ENCODE assay signal across 24 cellular contexts in the genomic region with DNA sequence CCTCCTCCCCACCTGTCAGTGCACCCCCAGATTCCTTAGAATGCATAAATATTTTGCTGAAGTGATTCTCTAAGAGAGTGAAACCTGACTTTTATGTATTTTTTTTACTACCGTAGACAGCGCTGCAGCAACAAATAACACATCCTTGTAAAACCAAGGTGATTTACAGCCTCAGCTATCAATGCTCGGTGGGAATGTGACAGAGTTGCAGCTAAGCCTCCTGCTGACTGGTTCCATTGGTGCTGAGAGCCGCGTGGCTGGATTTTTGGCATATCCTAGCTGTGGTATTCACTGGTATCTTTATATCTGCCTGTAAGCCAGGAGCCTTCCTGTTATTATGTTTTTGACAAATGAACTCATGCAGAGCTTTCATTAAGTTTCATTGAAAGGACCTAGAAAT. TPM values are rescaled to one million over a fixed set of nuclear protein-coding genes. Genes with fewer than 3 reads are reported as not detected.
"Had no signal": no experiment of that assay in that cellular context is flagged by ENCODE, and none has a peak within 500 bp of the region (broad histone marks: within the 10 kb centered on the region; RNA-seq: fewer than 3 reads in every experiment).

No MANE protein-coding gene starts in this region.

- H3K27ac Mint-ChIP-seq: activated CD4-positive, alpha-beta memory T cell treated with anti-CD3 and anti-CD28 coated beads, Interleukin-2, amount 10 ng/mL, durations not matched to agents 7 days and 5 days; activated CD4-positive, alpha-beta T cell treated with anti-CD3 and anti-CD28 coated beads, Interleukin-2, amount 10 ng/mL, durations not matched to agents 24 days and 14 days; activated naive CD4-positive, alpha-beta T cell treated with anti-CD3 and anti-CD28 coated beads, Interleukin-2, amount 50 U/mL, for 24 hours; activated T-helper 1 cell treated with anti-CD3 and anti-CD28 coated beads, Interleukin-12 subunit alpha, Interleukin-12 subunit beta, Interleukin-2, Interleukin-4 antibody, amounts not matched to agents 30 ng/mL and 10 ng/mL and 1 ng/mL, durations not matched to agents 14 hours and 24 hours and 36 hours; effector memory CD8-positive, alpha-beta T cell; stimulated activated effector memory CD8-positive, alpha-beta T cell treated with anti-CD3 and anti-CD28 coated beads, Interleukin-12 subunit alpha, Interleukin-12 subunit beta, amount 100 ng/mL, for 72 hours; T-helper 1 cell treated with Interleukin-12 subunit alpha and Interleukin-12 subunit beta and Interleukin-4 antibody, amounts not matched to agents 30 μg/mL and 1 μg/mL, for 36 hours had no signal

- H3K9me3 Mint-ChIP-seq: activated CD4-positive, alpha-beta memory T cell treated with anti-CD3 and anti-CD28 coated beads, Interleukin-2, amount 10 ng/mL, durations not matched to agents 7 days and 5 days; activated CD4-positive, alpha-beta T cell treated with anti-CD3 and anti-CD28 coated beads, Interleukin-2, amount 10 ng/mL, durations not matched to agents 24 days and 14 days; activated naive CD4-positive, alpha-beta T cell treated with anti-CD3 and anti-CD28 coated beads, Interleukin-2, amount 50 U/mL, for 24 hours; activated T-helper 1 cell treated with anti-CD3 and anti-CD28 coated beads, Interleukin-12 subunit alpha, Interleukin-12 subunit beta, Interleukin-2, Interleukin-4 antibody, amounts not matched to agents 30 ng/mL and 10 ng/mL and 1 ng/mL, durations not matched to agents 14 hours and 24 hours and 36 hours; effector memory CD8-positive, alpha-beta T cell; neural crest cell; stimulated activated effector memory CD8-positive, alpha-beta T cell treated with anti-CD3 and anti-CD28 coated beads, Interleukin-12 subunit alpha, Interleukin-12 subunit beta, amount 100 ng/mL, for 72 hours; T-helper 1 cell treated with Interleukin-12 subunit alpha and Interleukin-12 subunit beta and Interleukin-4 antibody, amounts not matched to agents 30 μg/mL and 1 μg/mL, for 36 hours had no signal

- H3K36me3 Mint-ChIP-seq: activated naive CD4-positive, alpha-beta T cell treated with anti-CD3 and anti-CD28 coated beads, Interleukin-2, amount 50 U/mL, for 24 hours; brain; stimulated activated effector memory CD8-positive, alpha-beta T cell treated with anti-CD3 and anti-CD28 coated beads, Interleukin-12 subunit alpha, Interleukin-12 subunit beta, amount 100 ng/mL, for 72 hours had no signal

- H3K4me1 Mint-ChIP-seq: activated CD4-positive, alpha-beta memory T cell treated with anti-CD3 and anti-CD28 coated beads, Interleukin-2, amount 10 ng/mL, durations not matched to agents 7 days and 5 days; activated CD4-positive, alpha-beta T cell treated with anti-CD3 and anti-CD28 coated beads, Interleukin-2, amount 10 ng/mL, durations not matched to agents 24 days and 14 days; activated naive CD4-positive, alpha-beta T cell treated with anti-CD3 and anti-CD28 coated beads, Interleukin-2, amount 50 U/mL, for 24 hours; neural crest cell; stimulated activated effector memory CD8-positive, alpha-beta T cell treated with anti-CD3 and anti-CD28 coated beads, Interleukin-12 subunit alpha, Interleukin-12 subunit beta, amount 100 ng/mL, for 72 hours had no signal

- H3K27me3 Mint-ChIP-seq: activated naive CD4-positive, alpha-beta T cell treated with anti-CD3 and anti-CD28 coated beads, Interleukin-2, amount 50 U/mL, for 24 hours had no signal

- DNase-seq: activated CD4-positive, alpha-beta memory T cell treated with anti-CD3 and anti-CD28 coated beads, Interleukin-2, amount 10 ng/mL, durations not matched to agents 7 days and 5 days; activated CD4-positive, alpha-beta T cell treated with anti-CD3 and anti-CD28 coated beads, Interleukin-2, amount 10 ng/mL, durations not matched to agents 24 days and 14 days; activated gamma-delta T cell; activated T-cell treated with anti-CD3 and anti-CD28 coated beads for 4 hours; aorta; caudate nucleus; dorsolateral prefrontal cortex; effector memory CD8-positive, alpha-beta T cell; heart right ventricle; islet precursor cell; left cardiac atrium; mesenchymal stem cell; mucosa of descending colon; occipital lobe; small intestine; stimulated activated CD4-positive, alpha-beta T cell treated with anti-CD3 and anti-CD28 coated beads, Interleukin-2, amount 100 ng/mL, for 24 hours; stomach; T1000 had no signal

- H3K4me3 Mint-ChIP-seq: activated CD4-positive, alpha-beta memory T cell treated with anti-CD3 and anti-CD28 coated beads, Interleukin-2, amount 10 ng/mL, durations not matched to agents 7 days and 5 days; activated CD4-positive, alpha-beta T cell treated with anti-CD3 and anti-CD28 coated beads, Interleukin-2, amount 10 ng/mL, durations not matched to agents 24 days and 14 days; activated naive CD4-positive, alpha-beta T cell treated with anti-CD3 and anti-CD28 coated beads, Interleukin-2, amount 50 U/mL, for 24 hours; activated T-helper 1 cell treated with anti-CD3 and anti-CD28 coated beads, Interleukin-12 subunit alpha, Interleukin-12 subunit beta, Interleukin-2, Interleukin-4 antibody, amounts not matched to agents 30 ng/mL and 10 ng/mL and 1 ng/mL, durations not matched to agents 14 hours and 24 hours and 36 hours; brain; effector memory CD8-positive, alpha-beta T cell; neural crest cell; stimulated activated effector memory CD8-positive, alpha-beta T cell treated with anti-CD3 and anti-CD28 coated beads, Interleukin-12 subunit alpha, Interleukin-12 subunit beta, amount 100 ng/mL, for 72 hours; T-helper 1 cell treated with Interleukin-12 subunit alpha and Interleukin-12 subunit beta and Interleukin-4 antibody, amounts not matched to agents 30 μg/mL and 1 μg/mL, for 36 hours had no signal

RNA-seq across cellular contexts. Expression of a gene that starts 11.0 kb away (rescaled TPM):
- total RNA-seq: activated T-helper 1 cell treated with anti-CD3 and anti-CD28 coated beads, Interleukin-12 subunit alpha, Interleukin-12 subunit beta, Interleukin-2, Interleukin-4 antibody, amounts not matched to agents 30 ng/mL and 10 ng/mL and 1 ng/mL, durations not matched to agents 14 hours and 24 hours and 36 hours had no signal
